ENCODE assay signal across 12 cellular contexts in genomic region chr6:4802312-4802935, GRCh38.
DNase-seq lines count a peak whose midpoint lies in the region; ATAC-seq and TF ChIP-seq lines count a peak whose summit lies in the region.
"Had no signal": no experiment of that assay in that cellular context is flagged by ENCODE, and none has a peak within 500 bp of the region (broad histone marks: within the 10 kb centered on the region; RNA-seq: fewer than 3 reads in every experiment).

No MANE protein-coding gene starts in this region.

- no peak overlapping the region for H3K27ac ChIP-seq in WERI-Rb-1
- H3K27ac ChIP-seq: neutrophil, VCaP had no signal

- H3K36me3 ChIP-seq in GM06990 (ENCODE audit: control insufficient read depth, insufficient read depth, low read length) (no peaks in the 10 kb centered on the region), WERI-Rb-1 (no peaks in the 10 kb centered on the region)
- H3K36me3 ChIP-seq: neutrophil had no signal

- DNase-seq in GM06990 (ENCODE audit: extremely low read depth, insufficient read length) (no peak), DMS79 (lab: John Stamatoyannopoulos, UW) (no peak), T1000 (lab: John Stamatoyannopoulos, UW) (no peak), WERI-Rb-1 (no peak)
- no peak for DNase-seq in activated effector memory CD4-positive, alpha-beta T cell treated with Interleukin-2 at 50 U/mL for 16 hours
- DNase-seq: endodermal cell, KG1 had no signal

- H3K4me3 ChIP-seq in GM06990 (replicated peaks; ENCODE audit: low read depth, low read length) (peak overlapping the region; percentile 45; the same call in 1 of the 2 replicates), WERI-Rb-1 (ENCODE audit: low read depth, low read length) (no peak overlapping the region)

- H3K9me3 ChIP-seq in WERI-Rb-1 (ENCODE audit: severe bottlenecking): no peaks in the 10 kb centered on the region
- H3K9me3 ChIP-seq: neutrophil had no signal

- ATAC-seq in GM19324 (IDR thresholded peaks at IDR 0.05; ENCODE audit: low FRiP score, unreplicated experiment) (peak; percentile 49), HG02852 (IDR thresholded peaks at IDR 0.05; ENCODE audit: unreplicated experiment) (peak; percentile 70), HG03575 (IDR thresholded peaks at IDR 0.05; ENCODE audit: extremely low read depth, insufficient number of reproducible peaks, low FRiP score, unreplicated experiment) (peak; percentile 70)

- H3K27me3 ChIP-seq in GM06990 (replicated peaks; ENCODE audit: control insufficient read depth, insufficient read depth, low read length) (no peaks in the 10 kb centered on the region), WERI-Rb-1 (ENCODE audit: insufficient read depth, low read depth, severe bottlenecking) (no peaks in the 10 kb centered on the region)
- H3K27me3 ChIP-seq: neutrophil had no signal

- no peak for TF ChIP-seq CTCF in GM06990 (IDR thresholded peaks at IDR 0.05; ENCODE audit: insufficient read depth, low read length, poor library complexity, severe bottlenecking)
- TF ChIP-seq CTCF in WERI-Rb-1 (IDR thresholded peaks at IDR 0.05; ENCODE audit: low read depth, low read length): no peak
